In genomic region chr3:111924283-111924682, GRCh38 we compare ENCODE assay signal across 11 cellular contexts. TPM values are rescaled to one million over a fixed set of nuclear protein-coding genes. Genes with fewer than 3 reads are reported as not detected.
DNase-seq lines count a peak whose midpoint lies in the region; ATAC-seq, FAIRE-seq and TF ChIP-seq lines count a peak whose summit lies in the region.
"Had no signal": no experiment of that assay in that cellular context is flagged by ENCODE, and none has a peak within 500 bp of the region (broad histone marks: within the 10 kb centered on the region; RNA-seq: fewer than 3 reads in every experiment).

No MANE protein-coding gene starts in this region.

- DNase-seq in NCI-H1105 (lab: John Stamatoyannopoulos, UW): peak; percentile 34
- peak; percentile 85 for DNase-seq in kidney
- DNase-seq in tibial artery: peak; percentile 75 to 92
- DNase-seq in glomerular visceral epithelial cell (ENCODE audit: extremely low spot score): no peak
- DNase-seq: activated T-cell treated with anti-CD3 and anti-CD28 coated beads, Interleukin-2, amount 50 U/mL, for 48 hours; hypothalamus; NCI-H524 had no signal

- H3K9me3 Mint-ChIP-seq in activated T-helper 17 cell treated with anti-CD3 and anti-CD28 coated beads, Interleukin-2, amount 50 U/mL, for 72 hours: no peaks in the 10 kb centered on the region

- H3K9ac ChIP-seq in kidney (ENCODE audit: low read length in 2 of 2): no peak overlapping the region

- H3K27me3 ChIP-seq in tibial artery: no peaks in the 10 kb centered on the region

- H3K27ac ChIP-seq in kidney (ENCODE audit: low read depth in 2 of 2, low read length in 2 of 2) (peak overlapping the region; percentile 1 to 40), tibial artery (peak overlapping the region; percentile 70 to 75)

- H3K36me3 ChIP-seq in kidney (ENCODE audit: control insufficient read depth in 1 of 2, insufficient read depth in 2 of 2, low read length in 2 of 2) (peaks cover 21 to 48% of the 10 kb centered on the region in 2 donors), tibial artery (peaks cover 26 to 36% (median 28%) of the 10 kb centered on the region in 3 donors)

- H3K4me3 ChIP-seq in kidney (ENCODE audit: low read length in 2 of 2) (no peak overlapping the region), tibial artery (no peak overlapping the region)

- H3K4me1 ChIP-seq in kidney (ENCODE audit: control insufficient read depth in 1 of 2, insufficient read depth in 1 of 2, low read depth in 1 of 2, low read length in 2 of 2) (peaks cover 0 to 5% of the 10 kb centered on the region in 2 donors), tibial artery (peaks cover 0 to 79% (median 17%) of the 10 kb centered on the region in 4 donors)

- H3K4me3 Mint-ChIP-seq in activated T-helper 17 cell treated with anti-CD3 and anti-CD28 coated beads, Interleukin-2, amount 50 U/mL, for 72 hours: no peak overlapping the region

- H3K36me3 Mint-ChIP-seq in activated T-helper 17 cell treated with anti-CD3 and anti-CD28 coated beads, Interleukin-2, amount 50 U/mL, for 72 hours (ENCODE audit: low read depth): peaks cover 6% of the 10 kb centered on the region

- no peak for FAIRE-seq in kidney (lab: Jason Lieb, UNC)
- FAIRE-seq: G401.6 had no signal

- intact Hi-C loops in kidney (cut with DNase I): no loop called here
- intact Hi-C loops in tibial artery (cut with DNase I; ENCODE audit: low total_unique reads): no loop called here

- ATAC-seq in activated T-helper 17 cell treated with anti-CD3 and anti-CD28 coated beads, Interleukin-2, amount 50 U/mL, for 72 hours (replicated peaks): no peak
- ATAC-seq in HG02642 (IDR thresholded peaks at IDR 0.05; ENCODE audit: poor library complexity, unreplicated experiment) (no peak), HG03139 (IDR thresholded peaks at IDR 0.05; ENCODE audit: unreplicated experiment) (no peak)

- H3K27ac Mint-ChIP-seq in activated T-helper 17 cell treated with anti-CD3 and anti-CD28 coated beads, Interleukin-2, amount 50 U/mL, for 72 hours: peak overlapping the region; percentile 1

- TF ChIP-seq CTCF in kidney (IDR thresholded peaks at IDR 0.05; ENCODE audit: borderline replicate concordance, extremely low read depth, insufficient read depth) (no peak), tibial artery (IDR thresholded peaks at IDR 0.05) (no peak)

- no peaks in the 10 kb centered on the region for H3K27me3 Mint-ChIP-seq in activated T-helper 17 cell treated with anti-CD3 and anti-CD28 coated beads, Interleukin-2, amount 50 U/mL, for 72 hours

- H3K9me3 ChIP-seq in kidney (ENCODE audit: control insufficient read depth in 1 of 2, low read length in 2 of 2) (no peaks in the 10 kb centered on the region), tibial artery (no peaks in the 10 kb centered on the region)

- H3K4me1 Mint-ChIP-seq in activated T-helper 17 cell treated with anti-CD3 and anti-CD28 coated beads, Interleukin-2, amount 50 U/mL, for 72 hours: peaks cover 4% of the 10 kb centered on the region

RNA-seq across cellular contexts. Expression of gene ABHD10, which starts 54.5 kb away (rescaled TPM):
- 10 to 100 TPM; 63.3 to 84.9 TPM for total RNA-seq in activated T-helper 17 cell treated with anti-CD3 and anti-CD28 coated beads, Interleukin-2, amount 50 U/mL, for 72 hours
- 30.9 TPM for total RNA-seq in kidney
- polyA plus RNA-seq in kidney (ENCODE audit: insufficient read depth, low read depth, low replicate concordance): 53.2 TPM
